Comparison of ENCODE assay signal across 1 cellular context in genomic region chr2:143161982-143162837, GRCh38.
TF ChIP-seq lines count a peak whose summit lies in the region.

No MANE protein-coding gene starts in this region.

TF ChIP-seq in WTC11, 78 proteins besides CTCF, POLR2A, EP300 and RAD21 (continued from another document):
- TF ChIP-seq ZNF425 (CRISPR knock-in tag; conservative IDR thresholded peaks at IDR 0.05) = no peak
- no peak for TF ChIP-seq ATF3 (CRISPR knock-in tag; conservative IDR thresholded peaks at IDR 0.05)
- TF ChIP-seq SMAD3 (CRISPR knock-in tag; IDR thresholded peaks at IDR 0.05; ENCODE audit: borderline replicate concordance) = no peak
- no peak for TF ChIP-seq NR2C2 (CRISPR knock-in tag; IDR thresholded peaks at IDR 0.05)
- no peak for TF ChIP-seq USF1 (CRISPR knock-in tag; IDR thresholded peaks at IDR 0.05)
- no peak for TF ChIP-seq CDX4 (CRISPR knock-in tag; IDR thresholded peaks at IDR 0.05; ENCODE audit: borderline replicate concordance)
- TF ChIP-seq ETV6 (CRISPR knock-in tag; IDR thresholded peaks at IDR 0.05) = no peak
- TF ChIP-seq ZNF396 (CRISPR knock-in tag; IDR thresholded peaks at IDR 0.05; ENCODE audit: borderline replicate concordance) = no peak
- no peak for TF ChIP-seq ZNF138 (CRISPR knock-in tag; conservative IDR thresholded peaks at IDR 0.05)
- TF ChIP-seq PRRX2 (CRISPR knock-in tag; IDR thresholded peaks at IDR 0.05) = no peak
